In genomic region chr1:237473896-237474295, GRCh38 we compare ENCODE assay signal across 23 cellular contexts.
DNase-seq lines count a peak whose midpoint lies in the region; ATAC-seq and TF ChIP-seq lines count a peak whose summit lies in the region.
"Had no signal": no experiment of that assay in that cellular context is flagged by ENCODE, and none has a peak within 500 bp of the region (broad histone marks: within the 10 kb centered on the region; RNA-seq: fewer than 3 reads in every experiment).

No MANE protein-coding gene starts in this region.

- no peak for ATAC-seq in GM18907 (IDR thresholded peaks at IDR 0.05; ENCODE audit: unreplicated experiment)
- ATAC-seq: A549, GM12878 had no signal

- no peaks in the 10 kb centered on the region for H3K9me2 ChIP-seq in neural cell (ENCODE audit: insufficient read depth, low read length)

- TF ChIP-seq CTCF in neural cell (IDR thresholded peaks at IDR 0.05; ENCODE audit: poor library complexity, severe bottlenecking), result no peak
- TF ChIP-seq CTCF in brain microvascular endothelial cell (IDR thresholded peaks at IDR 0.05; ENCODE audit: low read depth, low read length, missing control alignments), result no peak

- H3K4me3 ChIP-seq in neural cell (ENCODE audit: low read length) (no peak overlapping the region), brain microvascular endothelial cell (ENCODE audit: low read depth, low read length) (no peak overlapping the region)
- H3K4me3 ChIP-seq: A549, BLaER1, GM12878 had no signal

- no peaks in the 10 kb centered on the region for H3F3A ChIP-seq in neural cell (ENCODE audit: insufficient read depth, low read length, poor library complexity, severe bottlenecking)

- peak; percentile 7 for DNase-seq in Ammon's horn (ENCODE audit: low spot score)
- peak; percentile 17 for DNase-seq in putamen (ENCODE audit: low spot score)
- no peak for DNase-seq in brain microvascular endothelial cell
- DNase-seq: AML-193; BE2C; C1 segment of cervical spinal cord; CD4-positive, alpha-beta memory T cell; CD4-positive, CD25-positive, alpha-beta regulatory T cell; CD8-positive, alpha-beta memory T cell; COR-L47; DMS 273 treated with DMSO at 0.1 percent for 48 hours; DMS153; DMS53; DMS79; DND-41; EL; GDM1 had no signal

- no peak overlapping the region for H3K9ac ChIP-seq in neural cell (ENCODE audit: low read length)
- H3K9ac ChIP-seq: BLaER1 had no signal

- TF ChIP-seq RAD21 in neural cell (conservative IDR thresholded peaks at IDR 0.05), result no peak

- no peaks in the 10 kb centered on the region for H3K9me3 ChIP-seq in neural cell (ENCODE audit: low read length)
- H3K9me3 ChIP-seq: A549, BE2C, BLaER1 had no signal

- no peak overlapping the region for H2AFZ ChIP-seq in neural cell (ENCODE audit: low read depth, low read length)

- H3K36me3 ChIP-seq in neural cell (ENCODE audit: insufficient read depth, low read length) (no peaks in the 10 kb centered on the region), brain microvascular endothelial cell (replicated peaks) (no peaks in the 10 kb centered on the region)
- H3K36me3 ChIP-seq: BE2C, BLaER1 had no signal

- H3K27ac ChIP-seq in neural cell (ENCODE audit: low read length), result peak overlapping the region; percentile 24
- no peak overlapping the region for H3K27ac ChIP-seq in brain microvascular endothelial cell
- H3K27ac ChIP-seq: 22Rv1, A549, BLaER1 had no signal

- no peaks in the 10 kb centered on the region for H3K79me2 ChIP-seq in neural cell (replicated peaks; ENCODE audit: insufficient read depth, low read length)

- no peaks in the 10 kb centered on the region for H3K27me3 ChIP-seq in neural cell (ENCODE audit: insufficient read depth, low read depth, low read length)
- no peaks in the 10 kb centered on the region for H3K27me3 ChIP-seq in brain microvascular endothelial cell (replicated peaks)
- H3K27me3 ChIP-seq: BE2C, BLaER1 had no signal

- in situ Hi-C loops in brain microvascular endothelial cell (cut with HindIII; ENCODE audit: low pct_ligation_motif_present, low sequenced_read_pairs), result no loop called here

- TF ChIP-seq EP300 in neural cell (conservative IDR thresholded peaks at IDR 0.05; ENCODE audit: poor library complexity, severe bottlenecking), result peak; percentile 78

- H4K20me1 ChIP-seq in neural cell (ENCODE audit: insufficient read depth), result no peaks in the 10 kb centered on the region
- H4K20me1 ChIP-seq: BLaER1 had no signal

- no peak overlapping the region for H3K4me2 ChIP-seq in neural cell (ENCODE audit: low read length)
- H3K4me2 ChIP-seq: A549, BLaER1 had no signal

TF ChIP-seq in neural cell, 6 proteins besides CTCF, POLR2A, EP300 and RAD21:
- TF ChIP-seq POLR2AphosphoS5 (IDR thresholded peaks at IDR 0.05), result peak; percentile 49
- TF ChIP-seq MXI1 (conservative IDR thresholded peaks at IDR 0.05; ENCODE audit: poor library complexity, severe bottlenecking), result no peak
